In the genomic region with DNA sequence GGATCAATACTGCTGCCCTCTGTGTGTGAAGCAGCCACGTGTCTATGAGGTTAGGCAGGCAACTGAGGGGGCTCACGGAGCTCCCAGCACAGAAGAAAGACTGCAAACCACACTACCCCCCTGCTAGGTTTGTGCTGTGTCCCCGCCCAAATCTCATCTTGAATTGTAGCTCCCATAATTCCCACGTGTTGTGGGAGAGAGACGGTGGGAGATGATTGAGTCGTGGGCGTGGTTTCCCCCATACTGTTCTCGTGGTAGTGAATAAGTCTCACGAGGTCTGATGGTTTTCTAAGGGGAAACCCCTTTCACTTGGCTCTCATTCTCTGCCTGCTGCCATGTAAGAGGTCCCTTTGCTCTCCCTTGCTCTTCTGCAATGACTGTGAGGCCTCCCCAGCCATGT, we compare ENCODE assay signal across 14 cellular contexts.
DNase-seq lines count a peak whose midpoint lies in the region; ATAC-seq and TF ChIP-seq lines count a peak whose summit lies in the region.
"Had no signal": no experiment of that assay in that cellular context is flagged by ENCODE, and none has a peak within 500 bp of the region (broad histone marks: within the 10 kb centered on the region; RNA-seq: fewer than 3 reads in every experiment).

No MANE protein-coding gene starts in this region.

- H3K36me3 ChIP-seq in smooth muscle cell (ENCODE audit: low read depth) (peaks cover 15% of the 10 kb centered on the region), uterus (no peaks in the 10 kb centered on the region)

- WGBS in smooth muscle cell (ENCODE audit: low lambda C conversion rate) = 84% methylated on average over 9 of the region's 9 CpGs

- intact Hi-C loops in uterus (cut with DNase I; ENCODE audit: low total_unique reads) = loop anchor here (5.0 to 10.0 kb wide), 2 partner anchors 54 to 197 kb away; no protein-coding TSS in a partner anchor

- peaks cover 69% of the 10 kb centered on the region for H3F3A ChIP-seq in smooth muscle cell (ENCODE audit: low read depth)

- TF ChIP-seq POLR2A in uterus (IDR thresholded peaks at IDR 0.05) = no peak

- no peak overlapping the region for H2AFZ ChIP-seq in smooth muscle cell (ENCODE audit: low read depth)

- in situ Hi-C loops in SK-MEL-5 (cut with HindIII; ENCODE audit: low pct_unique_long_range_greater_than_20kb, low sequenced_read_pairs) = no loop called here

- no peak overlapping the region for H3K9ac ChIP-seq in smooth muscle cell (ENCODE audit: low read depth)

- H3K4me3 ChIP-seq in choroid plexus epithelial cell (ENCODE audit: low read depth, low read length) = no peak overlapping the region
- H3K4me3 ChIP-seq in smooth muscle cell = no peak overlapping the region
- no peak overlapping the region for H3K4me3 ChIP-seq in uterus
- H3K4me3 ChIP-seq: pancreas, thyroid gland had no signal

- H3K4me2 ChIP-seq in smooth muscle cell = no peak overlapping the region

- peaks cover 85% of the 10 kb centered on the region for H3K79me2 ChIP-seq in smooth muscle cell (ENCODE audit: low read depth)

- no peaks in the 10 kb centered on the region for H3K27me3 ChIP-seq in smooth muscle cell (ENCODE audit: low read depth)
- no peaks in the 10 kb centered on the region for H3K27me3 ChIP-seq in uterus
- H3K27me3 ChIP-seq: pancreas, thyroid gland had no signal

- peak; percentile 39 to 48 for ATAC-seq in activated CD4-positive, CD25-positive, alpha-beta regulatory T cell treated with anti-CD3 and anti-CD28 coated beads, Interleukin-2, amount 50 U/mL, for 24 hours
- ATAC-seq in HG02870 (IDR thresholded peaks at IDR 0.05; ENCODE audit: unreplicated experiment) = no peak
- ATAC-seq: pancreas, SK-N-SH treated with all-trans-retinoic acid at 6 μM for 48 hours had no signal

- TF ChIP-seq CTCF in choroid plexus epithelial cell (conservative IDR thresholded peaks at IDR 0.05; ENCODE audit: low read depth, low read length) = no peak
- no peak for TF ChIP-seq CTCF in smooth muscle cell (IDR thresholded peaks at IDR 0.05; ENCODE audit: borderline replicate concordance, insufficient read depth, poor library complexity, severe bottlenecking)
- no peak for TF ChIP-seq CTCF in uterus (IDR thresholded peaks at IDR 0.05)

- H3K9me3 ChIP-seq in smooth muscle cell (replicated peaks; ENCODE audit: low read depth) (no peaks in the 10 kb centered on the region), uterus (no peaks in the 10 kb centered on the region)
- H3K9me3 ChIP-seq: pancreas, thyroid gland had no signal

- H3K27ac ChIP-seq in smooth muscle cell (ENCODE audit: low read depth) = peak overlapping the region; percentile 35
- H3K27ac ChIP-seq in uterus = peak overlapping the region in 1 of 2 donors; percentile 72
- H3K27ac ChIP-seq: 22Rv1, pancreas, thyroid gland had no signal

- H3K4me1 ChIP-seq in smooth muscle cell (ENCODE audit: low read depth) = no peaks in the 10 kb centered on the region
- H3K4me1 ChIP-seq in uterus = no peaks in the 10 kb centered on the region
- H3K4me1 ChIP-seq: pancreas, thyroid gland had no signal

- peaks cover 100% of the 10 kb centered on the region for H4K20me1 ChIP-seq in smooth muscle cell (ENCODE audit: low read depth)

- no peak for DNase-seq in activated CD4-positive, CD25-positive, alpha-beta regulatory T cell treated with anti-CD3 and anti-CD28 coated beads, Interleukin-2, amount 50 U/mL, for 72 hours
- peak; percentile 66 for DNase-seq in SK-MEL-5 (ENCODE audit: low read depth, low spot score)
- DNase-seq in choroid plexus epithelial cell (ENCODE audit: low read depth) = peak; percentile 78
- DNase-seq in smooth muscle cell (lab: John Stamatoyannopoulos, UW; ENCODE audit: unreplicated experiment) = no peak
- DNase-seq in uterus = no peak
- DNase-seq in kidney glomerular epithelial cell (lab: John Stamatoyannopoulos, UW) = no peak
- DNase-seq: hypothalamus, NCI-H1436, pancreas, thyroid gland had no signal

Comparison
In these comparisons a context has a peak if more than half of its experiments do, and no peak if none do; other contexts are left out.
1. DNase-seq: peak in SK-MEL-5 (single experiment) and choroid plexus epithelial cell (single experiment); none in activated CD4-positive, CD25-positive, alpha-beta regulatory T cell treated with anti-CD3 and anti-CD28 coated beads, Interleukin-2, amount 50 U/mL, for 72 hours (single experiment), smooth muscle cell (single experiment), uterus (0 of 2) and kidney glomerular epithelial cell (single experiment).